In genomic region chr4:102627831-102628523, GRCh38 we compare ENCODE assay signal across 9 cellular contexts.
A peak's percentile ranks its signal among the peaks of the same experiment; 100 is the strongest.
DNase-seq lines count a peak whose midpoint lies in the region; ATAC-seq and TF ChIP-seq lines count a peak whose summit lies in the region.
"Had no signal": no experiment of that assay in that cellular context is flagged by ENCODE, and none has a peak within 500 bp of the region (broad histone marks: within the 10 kb centered on the region; RNA-seq: fewer than 3 reads in every experiment).

No MANE protein-coding gene starts in this region.

- CTCF ChIA-PET in activated CD4-positive, alpha-beta T cell treated with anti-CD3 and anti-CD28 coated beads, Interleukin-2, amount 10 ng/mL, durations not matched to agents 7 days and 5 days (lab: Charles Lee), result interaction anchor here (0.7 to 2.5 kb wide), 3 partner anchors 11 to 61 kb away, joined by 3 to 7 read pairs (median 5); no protein-coding TSS in a partner anchor

- no peak overlapping the region for H3K9ac ChIP-seq in adipocyte (ENCODE audit: low read length)

- peak; percentile 33 for ATAC-seq in HG03442 (IDR thresholded peaks at IDR 0.05; ENCODE audit: unreplicated experiment)

- no peaks in the 10 kb centered on the region for H3K27me3 ChIP-seq in adipocyte (replicated peaks; ENCODE audit: control insufficient read depth, insufficient read depth, low read length)

- no peak for TF ChIP-seq CTCF in nephron (IDR thresholded peaks at IDR 0.05; ENCODE audit: unreplicated experiment in 3 of 3)

- peak; percentile 39 for DNase-seq in activated CD4-positive, alpha-beta T cell treated with anti-CD3 and anti-CD28 coated beads for 48 hours
- no peak for DNase-seq in activated CD4-positive, alpha-beta T cell treated with anti-CD3 and anti-CD28 coated beads, Interleukin-2, amount 10 ng/mL, durations not matched to agents 7 days and 5 days
- DNase-seq in adipocyte (ENCODE audit: low read depth) (peak; percentile 4), OCI-M2 (lab: John Stamatoyannopoulos, UW; ENCODE audit: unreplicated experiment) (no peak), NCI-H2029 treated with DMSO at 0.1 percent for 48 hours (lab: John Stamatoyannopoulos, UW) (no peak)
- no peak for DNase-seq in stimulated activated naive CD4-positive, alpha-beta T cell treated with Interleukin-2 at 50 U/mL for 16 hours (lab: John Stamatoyannopoulos, UW)
- DNase-seq: psoas muscle had no signal

- POLR2A ChIA-PET in activated CD4-positive, alpha-beta T cell treated with anti-CD3 and anti-CD28 coated beads, Interleukin-2, amount 10 ng/mL, durations not matched to agents 7 days and 5 days (lab: Charles Lee), result interaction anchor here (0.5 to 0.6 kb wide), 2 partner anchors 43 to 470 kb away, joined by 4 to 12 read pairs; no protein-coding TSS in a partner anchor

- peaks cover 69% of the 10 kb centered on the region for H3K4me1 Mint-ChIP-seq in activated CD4-positive, alpha-beta T cell treated with anti-CD3 and anti-CD28 coated beads, Interleukin-2, amount 10 ng/mL, durations not matched to agents 7 days and 5 days
- H3K4me1 Mint-ChIP-seq in nephron, result peaks cover 29% of the 10 kb centered on the region

- H3K4me1 ChIP-seq in adipocyte (ENCODE audit: control insufficient read depth, insufficient read depth, low read length), result peaks cover 12% of the 10 kb centered on the region
- H3K4me1 ChIP-seq: psoas muscle had no signal

- no peak overlapping the region for H3K4me3 Mint-ChIP-seq in activated CD4-positive, alpha-beta T cell treated with anti-CD3 and anti-CD28 coated beads, Interleukin-2, amount 10 ng/mL, durations not matched to agents 7 days and 5 days
- H3K4me3 Mint-ChIP-seq in nephron, result no peak overlapping the region

- H3K27ac Mint-ChIP-seq in activated CD4-positive, alpha-beta T cell treated with anti-CD3 and anti-CD28 coated beads, Interleukin-2, amount 10 ng/mL, durations not matched to agents 7 days and 5 days, result no peak overlapping the region
- peak overlapping the region in 2 of 3 experiments; percentile 26 to 80 for H3K27ac Mint-ChIP-seq in nephron

- H3K4me3 ChIP-seq in adipocyte (ENCODE audit: low read length), result no peak overlapping the region
- H3K4me3 ChIP-seq: psoas muscle had no signal

- no peaks in the 10 kb centered on the region for H3K9me3 Mint-ChIP-seq in activated CD4-positive, alpha-beta T cell treated with anti-CD3 and anti-CD28 coated beads, Interleukin-2, amount 10 ng/mL, durations not matched to agents 7 days and 5 days
- H3K9me3 Mint-ChIP-seq in nephron, result no peaks in the 10 kb centered on the region

- H3K9me3 ChIP-seq in adipocyte (ENCODE audit: control insufficient read depth, low read length), result no peaks in the 10 kb centered on the region
- H3K9me3 ChIP-seq: psoas muscle had no signal

- H3K36me3 ChIP-seq in adipocyte (ENCODE audit: control insufficient read depth, insufficient read depth, low read length, severe bottlenecking), result no peaks in the 10 kb centered on the region

- H3K36me3 Mint-ChIP-seq in activated CD4-positive, alpha-beta T cell treated with anti-CD3 and anti-CD28 coated beads, Interleukin-2, amount 10 ng/mL, durations not matched to agents 7 days and 5 days (ENCODE audit: low read depth), result peaks cover 19% of the 10 kb centered on the region
- H3K36me3 Mint-ChIP-seq in nephron (ENCODE audit: low read depth), result peaks cover 4% of the 10 kb centered on the region

- no peaks in the 10 kb centered on the region for H3K27me3 Mint-ChIP-seq in activated CD4-positive, alpha-beta T cell treated with anti-CD3 and anti-CD28 coated beads, Interleukin-2, amount 10 ng/mL, durations not matched to agents 7 days and 5 days
- peaks cover 3% of the 10 kb centered on the region for H3K27me3 Mint-ChIP-seq in nephron (ENCODE audit: low read depth)

Comparison
In these comparisons a context has a peak if more than half of its experiments do, and no peak if none do; other contexts are left out.
1. DNase-seq: peak in activated CD4-positive, alpha-beta T cell treated with anti-CD3 and anti-CD28 coated beads for 48 hours (single experiment) and adipocyte (single experiment); none in activated CD4-positive, alpha-beta T cell treated with anti-CD3 and anti-CD28 coated beads, Interleukin-2, amount 10 ng/mL, durations not matched to agents 7 days and 5 days (single experiment), OCI-M2 (single experiment), stimulated activated naive CD4-positive, alpha-beta T cell treated with Interleukin-2 at 50 U/mL for 16 hours (single experiment) and NCI-H2029 treated with DMSO at 0.1 percent for 48 hours (single experiment).